Comparison of ENCODE assay signal across 8 cellular contexts in the genomic region with DNA sequence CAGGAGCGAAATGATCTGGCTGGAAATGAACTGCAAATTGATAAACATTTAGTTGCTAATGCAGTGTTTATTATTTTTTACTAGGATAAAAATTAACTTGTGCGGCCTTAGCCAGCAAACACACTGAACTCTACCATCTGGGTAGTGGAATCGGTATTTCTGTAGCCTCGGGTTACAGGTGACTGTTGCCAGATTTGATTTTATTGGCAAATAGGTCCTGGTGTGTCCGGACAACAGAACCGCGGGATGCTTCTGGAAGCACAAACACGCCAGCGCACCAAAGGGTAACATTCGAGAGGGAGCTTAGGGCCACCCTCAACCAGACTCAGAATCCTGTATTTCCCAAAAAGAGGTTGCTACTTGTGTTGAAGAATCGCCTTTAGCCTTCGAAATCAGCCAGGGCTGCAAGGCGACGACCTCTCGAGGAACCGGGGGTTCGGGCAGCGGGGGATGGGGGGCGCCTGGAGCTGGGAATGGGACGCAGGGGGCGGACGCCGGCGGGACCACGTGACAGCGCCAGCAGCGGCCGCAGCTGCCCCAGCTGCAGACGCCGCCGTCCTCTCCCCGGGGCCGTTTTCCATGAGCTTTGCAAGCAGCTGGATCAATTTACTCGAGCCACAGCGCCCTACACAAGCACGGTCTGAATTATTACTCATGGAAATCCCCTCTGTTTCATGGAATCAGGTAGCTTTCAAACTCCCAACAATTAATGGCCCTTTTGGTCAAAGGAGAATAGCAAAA.
DNase-seq lines count a peak whose midpoint lies in the region; ATAC-seq and TF ChIP-seq lines count a peak whose summit lies in the region.

No MANE protein-coding gene starts in this region.

- H3K27ac ChIP-seq in HUES64 (ENCODE audit: low read depth, low read length) = peak overlapping the region; percentile 85; the same call in 1 of the 2 replicates

- peak; percentile 84 for DNase-seq in AG10803 (ENCODE audit: low read depth)
- no peak for DNase-seq in activated T-cell treated with anti-CD3 and anti-CD28 coated beads, Interleukin-2, amount 50 U/mL, for 72 hours
- peak; percentile 83 for DNase-seq in Right ventricle myocardium inferior (ENCODE audit: missing footprints)
- peak; percentile 47 for DNase-seq in progenitor cell of endocrine pancreas (ENCODE audit: low spot score, unreplicated experiment)
- no peak for DNase-seq in cortex of kidney (lab: John Stamatoyannopoulos, UW)

- H3K4me1 Mint-ChIP-seq in activated T-cell treated with anti-CD3 and anti-CD28 coated beads, Interleukin-2, amount 50 U/mL, for 72 hours (ENCODE audit: low read depth) = peaks cover 80% of the 10 kb centered on the region
- H3K4me1 Mint-ChIP-seq in progenitor cell of endocrine pancreas (ENCODE audit: low read depth) = peaks cover 47% of the 10 kb centered on the region

- intact Hi-C loops in Right ventricle myocardium inferior (cut with DNase I) = no loop called here

- ATAC-seq in activated T-cell treated with anti-CD3 and anti-CD28 coated beads, Interleukin-2, amount 50 U/mL, for 72 hours (replicated peaks in 1 of 2) = peak in 1 of 2 donors; percentile 12
- ATAC-seq in Right ventricle myocardium inferior (peak; percentile 65), GM21529 (IDR thresholded peaks at IDR 0.05; ENCODE audit: unreplicated experiment) (no peak), GM21447 (IDR thresholded peaks at IDR 0.05; ENCODE audit: unreplicated experiment) (no peak)

- no peaks in the 10 kb centered on the region for H3K36me3 ChIP-seq in HUES64 (ENCODE audit: insufficient read depth, low read length)

- peak overlapping the region; percentile 33 for H3K9ac ChIP-seq in HUES64 (ENCODE audit: low read depth, low read length)

- H3K27me3 Mint-ChIP-seq in activated T-cell treated with anti-CD3 and anti-CD28 coated beads, Interleukin-2, amount 50 U/mL, for 72 hours (ENCODE audit: low read depth) = no peaks in the 10 kb centered on the region
- no peaks in the 10 kb centered on the region for H3K27me3 Mint-ChIP-seq in progenitor cell of endocrine pancreas

- H3K27ac Mint-ChIP-seq in activated T-cell treated with anti-CD3 and anti-CD28 coated beads, Interleukin-2, amount 50 U/mL, for 72 hours = peak overlapping the region; percentile 14
- H3K27ac Mint-ChIP-seq in progenitor cell of endocrine pancreas = peak overlapping the region; percentile 89

- no peaks in the 10 kb centered on the region for H3K9me3 Mint-ChIP-seq in activated T-cell treated with anti-CD3 and anti-CD28 coated beads, Interleukin-2, amount 50 U/mL, for 72 hours
- H3K9me3 Mint-ChIP-seq in progenitor cell of endocrine pancreas (ENCODE audit: low read depth) = no peaks in the 10 kb centered on the region

- TF ChIP-seq CTCF in AG10803 (conservative IDR thresholded peaks at IDR 0.05; ENCODE audit: low read length) (0 out of 2 replicates have a peak, but pooled peaks have one; percentile 4), progenitor cell of endocrine pancreas (IDR thresholded peaks at IDR 0.05; ENCODE audit: unreplicated experiment) (no peak)

- no peaks in the 10 kb centered on the region for H3K9me3 ChIP-seq in HUES64 (ENCODE audit: insufficient read depth, low read depth, low read length)

- peaks cover 12 to 18% of the 10 kb centered on the region in 2 donors for H3K36me3 Mint-ChIP-seq in activated T-cell treated with anti-CD3 and anti-CD28 coated beads, Interleukin-2, amount 50 U/mL, for 72 hours (ENCODE audit: insufficient read depth in 2 of 2)
- H3K36me3 Mint-ChIP-seq in progenitor cell of endocrine pancreas (ENCODE audit: insufficient read depth) = no peaks in the 10 kb centered on the region

- H3K4me3 ChIP-seq in AG10803 (ENCODE audit: low read length) = peak overlapping the region; percentile 52
- H3K4me3 ChIP-seq in HUES64 (ENCODE audit: low read length) = peak overlapping the region; percentile 15; the same call in 1 of the 2 replicates

- H3K4me3 Mint-ChIP-seq in activated T-cell treated with anti-CD3 and anti-CD28 coated beads, Interleukin-2, amount 50 U/mL, for 72 hours = peak overlapping the region in 1 of 2 donors; percentile 10
- H3K4me3 Mint-ChIP-seq in progenitor cell of endocrine pancreas (ENCODE audit: low read depth) = peak overlapping the region; percentile 9

- 13% methylated on average over 36 of the region's 36 CpGs for WGBS in HUES64

- H3K4me1 ChIP-seq in HUES64 (ENCODE audit: insufficient read depth, low read length) = peaks cover 44% of the 10 kb centered on the region

- H3K27me3 ChIP-seq in HUES64 (ENCODE audit: insufficient read depth, low read length) = no peaks in the 10 kb centered on the region

Comparison
In these comparisons a context has a peak if more than half of its experiments do, and no peak if none do; other contexts are left out.
1. DNase-seq: peak in AG10803 (single experiment), Right ventricle myocardium inferior (single experiment) and progenitor cell of endocrine pancreas (single experiment); none in activated T-cell treated with anti-CD3 and anti-CD28 coated beads, Interleukin-2, amount 50 U/mL, for 72 hours (0 of 2) and cortex of kidney (single experiment).